20 cellular contexts compared by ENCODE assay signal in the genomic region with DNA sequence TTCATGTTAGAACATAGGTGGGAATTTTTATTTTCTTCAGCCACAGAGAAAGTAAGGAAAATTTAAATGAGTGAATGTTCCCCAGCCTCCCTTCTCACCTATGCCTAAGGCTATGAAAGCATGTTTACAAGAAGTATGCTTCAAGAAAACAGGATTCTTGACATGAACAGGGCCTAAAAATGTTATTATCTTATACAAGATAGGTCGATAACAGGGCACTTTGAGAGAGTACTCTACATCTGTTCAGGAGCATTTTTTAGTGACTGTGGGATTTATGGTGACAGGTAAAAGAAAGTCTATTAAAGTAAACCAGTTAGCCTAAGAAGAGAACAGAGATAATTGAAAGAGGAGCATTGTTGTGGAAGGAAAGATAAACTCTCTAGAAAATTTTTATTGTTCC.
A peak's percentile ranks its signal among the peaks of the same experiment; 100 is the strongest.
DNase-seq lines count a peak whose midpoint lies in the region.
"Had no signal": no experiment of that assay in that cellular context is flagged by ENCODE, and none has a peak within 500 bp of the region (broad histone marks: within the 10 kb centered on the region; RNA-seq: fewer than 3 reads in every experiment).

No MANE protein-coding gene starts in this region.

- H3K4me3 ChIP-seq in trophoblast cell (ENCODE audit: low read depth, low read length) = no peak overlapping the region
- H3K4me3 ChIP-seq: BLaER1, GM12878, GM23248 had no signal

- H2BK12ac ChIP-seq in trophoblast cell (ENCODE audit: low read length) = no peak overlapping the region

- no peak overlapping the region for H3K4me2 ChIP-seq in trophoblast cell (ENCODE audit: low read length)
- H3K4me2 ChIP-seq: BLaER1 had no signal

- no peak overlapping the region for H2AK5ac ChIP-seq in trophoblast cell (ENCODE audit: low read length)

- H3K79me1 ChIP-seq in trophoblast cell (ENCODE audit: low read length) = peaks cover 8% of the 10 kb centered on the region

- no peak overlapping the region for H3K4me3 Mint-ChIP-seq in activated T-helper 1 cell treated with anti-CD3 and anti-CD28 coated beads, Interleukin-12 subunit alpha, Interleukin-12 subunit beta, Interleukin-2, Interleukin-4 antibody, amounts not matched to agents 30 ng/mL and 10 ng/mL and 1 ng/mL, durations not matched to agents 14 hours and 24 hours and 36 hours
- H3K4me3 Mint-ChIP-seq: B cell; CD4-positive, CD25-positive, alpha-beta regulatory T cell; CD8-positive, alpha-beta T cell had no signal

- H4K91ac ChIP-seq in trophoblast cell (ENCODE audit: low read depth, low read length) = no peak overlapping the region

- no peaks in the 10 kb centered on the region for H3K9me3 ChIP-seq in trophoblast cell (ENCODE audit: insufficient read depth, low read depth, low read length)
- H3K9me3 ChIP-seq: BLaER1, Caco-2 had no signal

- DNase-seq in NCI-H82 (lab: John Stamatoyannopoulos, UW) (peak; percentile 57), SK-N-DZ (ENCODE audit: low spot score) (peak; percentile 61), trophoblast cell (peak in 1 of 2 donors; percentile 71), HuH-7 (ENCODE audit: low spot score) (no peak), EL (no peak)
- DNase-seq in activated T-helper 1 cell treated with anti-CD3 and anti-CD28 coated beads, Interleukin-12 subunit alpha, Interleukin-12 subunit beta, Interleukin-2, Interleukin-4 antibody, amounts not matched to agents 30 ng/mL and 10 ng/mL and 1 ng/mL, durations not matched to agents 14 hours and 24 hours and 36 hours (ENCODE audit: low spot score) = no peak
- DNase-seq: Caco-2; CD4-positive, CD25-positive, alpha-beta regulatory T cell; CD8-positive, alpha-beta T cell; DMS153; DND-41; GDM1; GM23248; H7; HCEC 1CT had no signal

- intact Hi-C loops in activated T-helper 1 cell treated with anti-CD3 and anti-CD28 coated beads, Interleukin-12 subunit alpha, Interleukin-12 subunit beta, Interleukin-2, Interleukin-4 antibody, amounts not matched to agents 30 ng/mL and 10 ng/mL and 1 ng/mL, durations not matched to agents 14 hours and 24 hours and 36 hours (cut with micrococcal nuclease) = no loop called here

- no peak overlapping the region for H3K27ac Mint-ChIP-seq in activated T-helper 1 cell treated with anti-CD3 and anti-CD28 coated beads, Interleukin-12 subunit alpha, Interleukin-12 subunit beta, Interleukin-2, Interleukin-4 antibody, amounts not matched to agents 30 ng/mL and 10 ng/mL and 1 ng/mL, durations not matched to agents 14 hours and 24 hours and 36 hours
- H3K27ac Mint-ChIP-seq: B cell; CD4-positive, CD25-positive, alpha-beta regulatory T cell; CD8-positive, alpha-beta T cell had no signal

- H2AFZ ChIP-seq in trophoblast cell (ENCODE audit: insufficient read depth, low read length, poor library complexity) = no peak overlapping the region
- H2AFZ ChIP-seq: GM23248 had no signal

- no peaks in the 10 kb centered on the region for H3K27me3 ChIP-seq in trophoblast cell (ENCODE audit: insufficient read depth, low read length)
- H3K27me3 ChIP-seq: BLaER1 had no signal

- no peaks in the 10 kb centered on the region for H3K36me3 Mint-ChIP-seq in activated T-helper 1 cell treated with anti-CD3 and anti-CD28 coated beads, Interleukin-12 subunit alpha, Interleukin-12 subunit beta, Interleukin-2, Interleukin-4 antibody, amounts not matched to agents 30 ng/mL and 10 ng/mL and 1 ng/mL, durations not matched to agents 14 hours and 24 hours and 36 hours (ENCODE audit: low read depth)
- H3K36me3 Mint-ChIP-seq: CD4-positive, CD25-positive, alpha-beta regulatory T cell; CD8-positive, alpha-beta T cell had no signal

- peaks cover 2% of the 10 kb centered on the region for H3K27me3 Mint-ChIP-seq in activated T-helper 1 cell treated with anti-CD3 and anti-CD28 coated beads, Interleukin-12 subunit alpha, Interleukin-12 subunit beta, Interleukin-2, Interleukin-4 antibody, amounts not matched to agents 30 ng/mL and 10 ng/mL and 1 ng/mL, durations not matched to agents 14 hours and 24 hours and 36 hours (ENCODE audit: insufficient read depth)
- H3K27me3 Mint-ChIP-seq: B cell had no signal

- H2BK120ac ChIP-seq in trophoblast cell (ENCODE audit: insufficient read depth, low read length, poor library complexity) = no peak overlapping the region

- no peaks in the 10 kb centered on the region for H3K79me2 ChIP-seq in trophoblast cell (ENCODE audit: control insufficient read depth, insufficient read depth, low read length, poor library complexity)

- no peak overlapping the region for H3K4ac ChIP-seq in trophoblast cell (ENCODE audit: low read depth, low read length)

- no peak overlapping the region for H3K14ac ChIP-seq in trophoblast cell (ENCODE audit: low read length)

- H4K12ac ChIP-seq in trophoblast cell (ENCODE audit: low read depth, low read length) = no peak overlapping the region

- peak overlapping the region; percentile 12 for H3K27ac ChIP-seq in trophoblast cell (ENCODE audit: low read depth, low read length)
- H3K27ac ChIP-seq: 22Rv1, BLaER1, C4-2B, GM23248 had no signal

- H3K9ac ChIP-seq in trophoblast cell (ENCODE audit: low read length) = no peak overlapping the region
- H3K9ac ChIP-seq: BLaER1, GM23248 had no signal

- no peaks in the 10 kb centered on the region for H3K9me3 Mint-ChIP-seq in activated T-helper 1 cell treated with anti-CD3 and anti-CD28 coated beads, Interleukin-12 subunit alpha, Interleukin-12 subunit beta, Interleukin-2, Interleukin-4 antibody, amounts not matched to agents 30 ng/mL and 10 ng/mL and 1 ng/mL, durations not matched to agents 14 hours and 24 hours and 36 hours
- H3K9me3 Mint-ChIP-seq: CD8-positive, alpha-beta T cell had no signal

- H3K18ac ChIP-seq in trophoblast cell (ENCODE audit: low read length) = no peak overlapping the region

- H3K23ac ChIP-seq in trophoblast cell (ENCODE audit: low read length) = no peak overlapping the region

- no peaks in the 10 kb centered on the region for H3K4me1 Mint-ChIP-seq in activated T-helper 1 cell treated with anti-CD3 and anti-CD28 coated beads, Interleukin-12 subunit alpha, Interleukin-12 subunit beta, Interleukin-2, Interleukin-4 antibody, amounts not matched to agents 30 ng/mL and 10 ng/mL and 1 ng/mL, durations not matched to agents 14 hours and 24 hours and 36 hours (ENCODE audit: low read depth)
- H3K4me1 Mint-ChIP-seq: B cell; CD4-positive, CD25-positive, alpha-beta regulatory T cell had no signal

- peaks cover 0 to 8% of the 10 kb centered on the region in 2 experiments for H3K4me1 ChIP-seq in trophoblast cell (ENCODE audit: control insufficient read depth in 1 of 2, insufficient read depth in 2 of 2, low read length in 2 of 2)
- H3K4me1 ChIP-seq: BLaER1, Caco-2 had no signal

- no peak overlapping the region for H4K8ac ChIP-seq in trophoblast cell (ENCODE audit: low read depth, low read length)

- no peak overlapping the region for H2BK5ac ChIP-seq in trophoblast cell (ENCODE audit: low read depth, low read length, poor library complexity)

- no CpG with 5 or more reads among the region's 1 CpG for WGBS in trophoblast cell (ENCODE audit: extremely low coverage, insufficient coverage, insufficient read length)

- no peaks in the 10 kb centered on the region for H3K36me3 ChIP-seq in trophoblast cell (ENCODE audit: control insufficient read depth in 1 of 2, insufficient read depth in 2 of 2, low read length in 2 of 2)
- H3K36me3 ChIP-seq: BLaER1 had no signal

Comparison
In these comparisons a context has a peak if more than half of its experiments do, and no peak if none do; other contexts are left out.
1. DNase-seq: peak in NCI-H82 (single experiment) and SK-N-DZ (single experiment); none in activated T-helper 1 cell treated with anti-CD3 and anti-CD28 coated beads, Interleukin-12 subunit alpha, Interleukin-12 subunit beta, Interleukin-2, Interleukin-4 antibody, amounts not matched to agents 30 ng/mL and 10 ng/mL and 1 ng/mL, durations not matched to agents 14 hours and 24 hours and 36 hours (single experiment), HuH-7 (single experiment) and EL (single experiment).